16 cellular contexts compared by ENCODE assay signal in genomic region chr11:121510438-121510837, GRCh38.
"Had no signal": no experiment of that assay in that cellular context is flagged by ENCODE, and none has a peak within 500 bp of the region (broad histone marks: within the 10 kb centered on the region; RNA-seq: fewer than 3 reads in every experiment).

No MANE protein-coding gene starts in this region.

- H3K27me3 Mint-ChIP-seq: activated B cell treated with CpG ODN at 0.5 μM for 24 hours had no signal

- H3K27me3 ChIP-seq: dorsolateral prefrontal cortex, gastrocnemius medialis, heart left ventricle, tibial artery had no signal

- H3K4me1 ChIP-seq: gastrocnemius medialis, heart left ventricle, lower lobe of right lung had no signal

- H3K36me3 ChIP-seq: gastrocnemius medialis had no signal

- H3K27ac Mint-ChIP-seq: activated B cell treated with CpG ODN at 0.5 μM for 24 hours; activated T-cell treated with anti-CD3 and anti-CD28 coated beads, Interleukin-2, amount 50 U/mL, for 72 hours; stimulated activated memory B cell treated with anti-CD40 and anti-IgM and Interleukin-4, amounts not matched to agents 10 μg/mL and 1 μg/mL and 100 μg/mL, for 72 hours; T-helper 2 cell treated with Interferon-gamma antibody and Interleukin-4, amounts not matched to agents 5 μg/mL and 100 μg/mL, for 36 hours had no signal

- H3K4me3 ChIP-seq: dorsolateral prefrontal cortex, gastrocnemius medialis, heart left ventricle, lower lobe of right lung, tibial artery had no signal

- H3K4me3 Mint-ChIP-seq: activated B cell treated with CpG ODN at 0.5 μM for 24 hours; activated T-cell treated with anti-CD3 and anti-CD28 coated beads, Interleukin-2, amount 50 U/mL, for 72 hours; stimulated activated memory B cell treated with anti-CD40 and anti-IgM and Interleukin-4, amounts not matched to agents 10 μg/mL and 1 μg/mL and 100 μg/mL, for 72 hours; T-helper 2 cell treated with Interferon-gamma antibody and Interleukin-4, amounts not matched to agents 5 μg/mL and 100 μg/mL, for 36 hours had no signal

- H3K27ac ChIP-seq: gastrocnemius medialis, heart left ventricle, lower lobe of right lung, tibial artery had no signal

- H3K9me3 ChIP-seq: lower lobe of right lung had no signal

- DNase-seq: activated B cell treated with CpG ODN at 0.5 μM for 24 hours; activated CD4-positive, alpha-beta T cell treated with anti-CD3 and anti-CD28 coated beads, Interleukin-2, amount 50 U/mL, for 1 hour; activated gamma-delta T cell treated with Interleukin-2 at 50 U/mL for 16 hours; activated T-cell treated with anti-CD3 and anti-CD28 coated beads, Interleukin-2, amount 50 U/mL, for 72 hours; dorsolateral prefrontal cortex; erythroblast; gastrocnemius medialis; heart left ventricle; left colon; lower lobe of right lung; posterior cingulate gyrus; stimulated activated CD4-positive, alpha-beta T cell treated with anti-CD3 and anti-CD28 coated beads, Interleukin-2, amount 100 ng/mL, for 48 hours; tibial artery had no signal

- ATAC-seq: gastrocnemius medialis; heart left ventricle; left colon; lower lobe of right lung; stimulated activated memory B cell treated with anti-CD40 and anti-IgM and Interleukin-4, amounts not matched to agents 10 μg/mL and 1 μg/mL and 100 μg/mL, for 72 hours had no signal

- FAIRE-seq: urothelium cell line had no signal
